ENCODE assay signal across 19 cellular contexts in the genomic region with DNA sequence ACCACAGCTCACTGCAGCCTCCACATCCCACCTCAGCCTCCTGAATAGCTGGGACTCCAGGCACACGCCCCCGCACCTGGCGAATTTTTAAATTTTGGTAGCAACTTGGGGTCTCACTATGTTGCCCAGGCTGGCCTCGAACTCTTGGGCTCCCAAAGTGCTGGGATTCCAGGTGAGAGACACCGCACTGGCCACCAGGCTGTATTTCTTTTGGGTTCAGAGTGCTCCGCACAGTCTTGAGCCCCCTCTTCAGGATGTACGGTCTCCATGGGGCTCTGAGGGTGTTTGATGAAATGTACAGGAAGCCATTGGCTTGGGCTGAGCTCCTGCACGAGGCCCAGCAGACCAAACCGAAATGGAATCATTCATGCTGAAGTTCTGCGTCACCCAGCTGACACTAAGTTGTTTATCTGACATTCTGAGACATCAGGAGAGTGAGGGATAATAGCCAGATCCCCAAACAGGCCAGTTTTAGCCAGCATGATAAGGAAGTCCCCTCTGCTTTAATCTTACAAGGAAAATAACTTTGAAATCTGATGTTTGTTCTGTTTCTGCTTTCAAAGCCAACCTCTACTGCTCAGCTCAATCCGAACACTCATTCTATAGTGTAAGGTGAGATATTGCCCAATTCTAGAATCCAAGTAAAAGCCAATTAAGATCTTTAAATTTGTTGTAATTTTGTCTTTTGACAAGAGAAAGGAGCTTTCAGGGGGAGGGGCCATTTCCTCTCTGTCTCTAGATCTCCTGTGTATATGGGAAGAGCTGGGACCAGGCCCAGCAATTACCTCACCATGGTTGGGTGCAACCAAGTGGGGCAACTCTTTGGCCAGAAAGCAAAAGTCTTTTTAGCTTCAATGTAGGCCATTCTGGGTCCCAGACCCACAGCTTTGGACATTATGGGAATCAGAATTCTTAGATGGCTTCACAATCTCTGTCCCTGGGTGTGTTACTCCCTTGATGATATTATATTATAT. TPM values are rescaled to one million over a fixed set of nuclear protein-coding genes. Genes with fewer than 3 reads are reported as not detected.
"Had no signal": no experiment of that assay in that cellular context is flagged by ENCODE, and none has a peak within 500 bp of the region (broad histone marks: within the 10 kb centered on the region; RNA-seq: fewer than 3 reads in every experiment).

No MANE protein-coding gene starts in this region.

- H3K36me3 ChIP-seq: adrenal gland, colonic mucosa, left lung, prostate gland, right lobe of liver, upper lobe of right lung had no signal

- H3K27ac Mint-ChIP-seq: activated CD8-positive, alpha-beta T cell treated with anti-CD3 and anti-CD28 coated beads for 36 hours; nephron progenitor cell had no signal

- H3K4me3 Mint-ChIP-seq: activated CD8-positive, alpha-beta T cell treated with anti-CD3 and anti-CD28 coated beads for 36 hours; activated naive CD4-positive, alpha-beta T cell treated with anti-CD3 and anti-CD28 coated beads, Interleukin-2, amount 50 U/mL, for 24 hours; activated T-cell treated with anti-CD3 and anti-CD28 coated beads, Interleukin-2, amount 50 U/mL, for 4 hours; nephron progenitor cell; stimulated activated naive CD8-positive, alpha-beta T cell treated with anti-CD3 and anti-CD28 coated beads, Interleukin-15, amount 100 ng/mL, for 72 hours had no signal

- DNase-seq: activated CD4-positive, alpha-beta T cell treated with anti-CD3 and anti-CD28 coated beads for 48 hours; activated CD8-positive, alpha-beta T cell treated with anti-CD3 and anti-CD28 coated beads for 36 hours; activated effector memory CD4-positive, alpha-beta T cell treated with anti-CD3 and anti-CD28 coated beads, Interleukin-2, amount 50 U/mL, for 16 hours; activated T-cell treated with anti-CD3 and anti-CD28 coated beads, Interleukin-2, amount 50 U/mL, for 4 hours; adrenal gland; colonic mucosa; left lung; mesenchymal stem cell; nephron progenitor cell; right lobe of liver; stimulated activated naive CD8-positive, alpha-beta T cell treated with anti-CD3 and anti-CD28 coated beads, Interleukin-15, amount 100 ng/mL, for 72 hours; testis; upper lobe of right lung had no signal

- H3K27me3 Mint-ChIP-seq: activated naive CD4-positive, alpha-beta T cell treated with anti-CD3 and anti-CD28 coated beads, Interleukin-2, amount 50 U/mL, for 24 hours; stimulated activated naive CD8-positive, alpha-beta T cell treated with anti-CD3 and anti-CD28 coated beads, Interleukin-15, amount 100 ng/mL, for 72 hours had no signal

- H3K9me3 ChIP-seq: adrenal gland, colonic mucosa, left lung, prostate gland, right lobe of liver, testis, upper lobe of right lung had no signal

- ATAC-seq: activated CD8-positive, alpha-beta T cell treated with anti-CD3 and anti-CD28 coated beads for 36 hours; activated T-cell treated with anti-CD3 and anti-CD28 coated beads, Interleukin-2, amount 50 U/mL, for 4 hours; left lung; stimulated activated naive CD8-positive, alpha-beta T cell treated with anti-CD3 and anti-CD28 coated beads, Interleukin-15, amount 100 ng/mL, for 72 hours had no signal

- H3K4me1 Mint-ChIP-seq: activated naive CD4-positive, alpha-beta T cell treated with anti-CD3 and anti-CD28 coated beads, Interleukin-2, amount 50 U/mL, for 24 hours; stimulated activated naive CD8-positive, alpha-beta T cell treated with anti-CD3 and anti-CD28 coated beads, Interleukin-15, amount 100 ng/mL, for 72 hours had no signal

- H3K4me3 ChIP-seq: adrenal gland, colonic mucosa, left lung, prostate gland, right lobe of liver, testis, upper lobe of right lung had no signal

- H3K9me3 Mint-ChIP-seq: activated CD8-positive, alpha-beta T cell treated with anti-CD3 and anti-CD28 coated beads for 36 hours; activated naive CD4-positive, alpha-beta T cell treated with anti-CD3 and anti-CD28 coated beads, Interleukin-2, amount 50 U/mL, for 24 hours; activated T-cell treated with anti-CD3 and anti-CD28 coated beads, Interleukin-2, amount 50 U/mL, for 4 hours; nephron progenitor cell; stimulated activated naive CD8-positive, alpha-beta T cell treated with anti-CD3 and anti-CD28 coated beads, Interleukin-15, amount 100 ng/mL, for 72 hours had no signal

- H3K36me3 Mint-ChIP-seq: activated naive CD4-positive, alpha-beta T cell treated with anti-CD3 and anti-CD28 coated beads, Interleukin-2, amount 50 U/mL, for 24 hours had no signal

- H3K27me3 ChIP-seq: adrenal gland, colonic mucosa, left lung, right lobe of liver, testis, upper lobe of right lung had no signal

RNA-seq across cellular contexts. Expression of gene GPR142, which starts 23.7 kb away (rescaled TPM):
- total RNA-seq: activated CD8-positive, alpha-beta T cell treated with anti-CD3 and anti-CD28 coated beads for 36 hours; activated T-cell treated with anti-CD3 and anti-CD28 coated beads, Interleukin-2, amount 50 U/mL, for 4 hours; adrenal gland; left lung; osteoblast; T-helper 1 cell treated with Interleukin-12 subunit alpha and Interleukin-12 subunit beta and Interleukin-4 antibody, amounts not matched to agents 30 ng/mL and 1 ng/mL, for 36 hours; upper lobe of right lung had no signal
- polyA plus RNA-seq: keratinocyte had no signal

RNA-seq across cellular contexts. Expression of gene BTBD17, which starts 29.3 kb away (rescaled TPM):
- total RNA-seq: activated CD8-positive, alpha-beta T cell treated with anti-CD3 and anti-CD28 coated beads for 36 hours; activated T-cell treated with anti-CD3 and anti-CD28 coated beads, Interleukin-2, amount 50 U/mL, for 4 hours; left lung; osteoblast; prostate gland; right lobe of liver; T-helper 1 cell treated with Interleukin-12 subunit alpha and Interleukin-12 subunit beta and Interleukin-4 antibody, amounts not matched to agents 30 ng/mL and 1 ng/mL, for 36 hours; upper lobe of right lung had no signal
- polyA plus RNA-seq: esophagus, keratinocyte had no signal
